8 cellular contexts compared by ENCODE assay signal in genomic region chr11:36492724-36493304, GRCh38. TPM values are rescaled to one million over a fixed set of nuclear protein-coding genes. Genes with fewer than 3 reads are reported as not detected.
A peak's percentile ranks its signal among the peaks of the same experiment; 100 is the strongest.
DNase-seq lines count a peak whose midpoint lies in the region; ATAC-seq and TF ChIP-seq lines count a peak whose summit lies in the region.

No MANE protein-coding gene starts in this region.

- no peak overlapping the region for H3K27ac ChIP-seq in Karpas-422 (ENCODE audit: low read length)

- H3K9me3 ChIP-seq in Karpas-422 (ENCODE audit: low read length) = no peaks in the 10 kb centered on the region

- H3K9me2 ChIP-seq in Karpas-422 (replicated peaks; ENCODE audit: insufficient read depth, low read length) = no peaks in the 10 kb centered on the region

- ATAC-seq in SK-N-SH treated with all-trans-retinoic acid at 6 μM for 48 hours = peak; percentile 55; the same call in 2 of the 3 replicates
- no peak for ATAC-seq in HG02588 (IDR thresholded peaks at IDR 0.05; ENCODE audit: unreplicated experiment)
- ATAC-seq in HG03045 (IDR thresholded peaks at IDR 0.05; ENCODE audit: unreplicated experiment) = no peak

- peak; percentile 51 for TF ChIP-seq CTCF in AG04449 (IDR thresholded peaks at IDR 0.05; ENCODE audit: insufficient read depth, low read length, missing control alignments)
- TF ChIP-seq CTCF in GM10248 (IDR thresholded peaks at IDR 0.05; ENCODE audit: control extremely low read depth, extremely low read depth, low read depth, missing control alignments) = peak; percentile 69

- peaks cover 12% of the 10 kb centered on the region; the same call in 1 of the 2 replicates for H3K79me2 ChIP-seq in Karpas-422 (ENCODE audit: low read length)

- peaks cover 12% of the 10 kb centered on the region for H3K4me1 ChIP-seq in Karpas-422 (ENCODE audit: low read length)

- no peak overlapping the region for H2AFZ ChIP-seq in Karpas-422 (ENCODE audit: low read length)

- no peak overlapping the region for H3K9ac ChIP-seq in Karpas-422 (ENCODE audit: low read length)

- POLR2A ChIA-PET in AG04449 (lab: Yijun Ruan, JAX) = interaction anchor here (0.8 kb wide), 1 partner anchor 16 kb away, joined by 3 read pairs; no protein-coding TSS in a partner anchor
- POLR2A ChIA-PET in GM10248 (lab: Yijun Ruan, JAX) = no interaction called here

- CTCF ChIA-PET in AG04449 (lab: Yijun Ruan, JAX) (interaction anchor here (0.6 to 11.6 kb wide), 56 partner anchors 8 to 900 kb away, joined by 3 to 243 read pairs (median 4); partner anchors contain the start of genes COMMD9, IFTAP, PRR5L and TRAF6), GM10248 (lab: Yijun Ruan, JAX) (interaction anchor here (0.6 to 8.8 kb wide), 59 partner anchors 8 to 694 kb away, joined by 3 to 185 read pairs (median 4); partner anchors contain the start of genes COMMD9, PRR5L and TRAF6)

- H3K4me3 ChIP-seq in AG04449 (ENCODE audit: low read depth, low read length) (no peak overlapping the region), Karpas-422 (ENCODE audit: low read length) (no peak overlapping the region)

- H3K36me3 ChIP-seq in Karpas-422 (ENCODE audit: insufficient read depth, low read length) = peaks cover 40% of the 10 kb centered on the region; the same call in 1 of the 2 replicates

- H3K4me2 ChIP-seq in Karpas-422 (ENCODE audit: low read depth, low read length, poor library complexity, severe bottlenecking) = no peak overlapping the region

- no peak for DNase-seq in AG04449 (ENCODE audit: low read depth, low spot score)
- DNase-seq in GM10248 (ENCODE audit: extremely low spot score) = peak; percentile 45
- peak; percentile 82 for DNase-seq in Karpas-422
- DNase-seq in epidermal melanocyte (ENCODE audit: insufficient read length, low spot score) = peak; percentile 33
- DNase-seq in myocyte (ENCODE audit: low read depth) = peak; percentile 55

- H4K20me1 ChIP-seq in Karpas-422 (ENCODE audit: insufficient read depth, low read depth, low read length) = no peaks in the 10 kb centered on the region

- H3K27me3 ChIP-seq in Karpas-422 (ENCODE audit: low read length) = no peaks in the 10 kb centered on the region

TF ChIP-seq in SK-N-SH treated with all-trans-retinoic acid at 6 μM for 48 hours, 23 proteins besides CTCF, POLR2A, EP300 and RAD21:
- no peak for TF ChIP-seq ZFP3 (CRISPR knock-in tag; IDR thresholded peaks at IDR 0.05)
- TF ChIP-seq ZNF70 (CRISPR knock-in tag; IDR thresholded peaks at IDR 0.05) = no peak
- no peak for TF ChIP-seq CREB5 (CRISPR knock-in tag; IDR thresholded peaks at IDR 0.05; ENCODE audit: low read depth)
TF ChIP-seq in SK-N-SH treated with all-trans-retinoic acid at 6 μM for 48 hours: peak in this region for 0.

RNA-seq across cellular contexts. Expression of gene TRAF6, which starts 17.3 kb away (rescaled TPM):
- total RNA-seq in Karpas-422 (2014; rRNA removed; shearing (Covaris generic); ENCODE audit: low replicate concordance) = 8.7 and 13.2 TPM in 2 replicates
- total RNA-seq in myocyte = 18.3 and 20.4 TPM in 2 replicates
- polyA plus RNA-seq in myocyte (2012) = 7.5 TPM
